In genomic region chr11:12287009-12287373, GRCh38 we compare ENCODE assay signal across 10 cellular contexts.
A peak's percentile ranks its signal among the peaks of the same experiment; 100 is the strongest.
DNase-seq lines count a peak whose midpoint lies in the region; ATAC-seq, FAIRE-seq and TF ChIP-seq lines count a peak whose summit lies in the region.
"Had no signal": no experiment of that assay in that cellular context is flagged by ENCODE, and none has a peak within 500 bp of the region (broad histone marks: within the 10 kb centered on the region; RNA-seq: fewer than 3 reads in every experiment).

No MANE protein-coding gene starts in this region.

- H4K8ac ChIP-seq in IMR-90 (ENCODE audit: low read depth in 2 of 2, low read length in 2 of 2) (peak overlapping the region; percentile 99 to 100), H1 (ENCODE audit: extremely low read depth, insufficient read depth, low read length) (no peak overlapping the region)

- H4K5ac ChIP-seq in IMR-90 (ENCODE audit: low read depth, low read length) = peak overlapping the region; percentile 95
- H4K5ac ChIP-seq in H1 (ENCODE audit: insufficient read length, low read depth, low read length) = no peak overlapping the region

- H3K4me3 ChIP-seq in IMR-90 (ENCODE audit: insufficient read depth, low read depth, low read length) (peak overlapping the region; percentile 16; the same call in 1 of the 2 replicates), H1 (ENCODE audit: extremely low read depth in 1 of 4, insufficient read depth in 2 of 4, low read depth in 3 of 4, low read length in 4 of 4) (no peak overlapping the region), Karpas-422 (ENCODE audit: low read length) (no peak overlapping the region)
- no peak overlapping the region for H3K4me3 ChIP-seq in effector memory CD4-positive, alpha-beta T cell (ENCODE audit: insufficient read depth, low read depth, low read length, poor library complexity, severe bottlenecking)

- peak overlapping the region; percentile 100 for H3K23ac ChIP-seq in IMR-90 (ENCODE audit: low read depth, low read length)
- H3K23ac ChIP-seq in H1 (ENCODE audit: insufficient read length) = no peak overlapping the region

- peak overlapping the region; percentile 99 for H2AK9ac ChIP-seq in IMR-90 (replicated peaks; ENCODE audit: low read depth, low read length, poor library complexity)

- H2AFZ ChIP-seq in IMR-90 (replicated peaks; ENCODE audit: low read length, poor library complexity) (no peak overlapping the region), H1 (ENCODE audit: low read length) (no peak overlapping the region), Karpas-422 (ENCODE audit: low read length) (no peak overlapping the region)

- H3K36me3 Mint-ChIP-seq in mesothelial cell of epicardium = no peaks in the 10 kb centered on the region

- peak; percentile 60 for ATAC-seq in IMR-90 (ENCODE audit: low read depth)

- H3K36me3 ChIP-seq in IMR-90 (ENCODE audit: control insufficient read depth, insufficient read depth, low read length) (no peaks in the 10 kb centered on the region), H1 (ENCODE audit: control insufficient read depth in 2 of 4, insufficient read depth in 4 of 4, low read length in 3 of 4) (no peaks in the 10 kb centered on the region), Karpas-422 (ENCODE audit: insufficient read depth, low read length) (no peaks in the 10 kb centered on the region)
- H3K36me3 ChIP-seq in effector memory CD4-positive, alpha-beta T cell (ENCODE audit: control insufficient read depth, insufficient read depth, low read length) = no peaks in the 10 kb centered on the region

- H3K27me3 ChIP-seq in IMR-90 (ENCODE audit: control insufficient read depth, insufficient read depth, low read length) (no peaks in the 10 kb centered on the region), H1 (replicated peaks in 1 of 4; ENCODE audit: control insufficient read depth in 3 of 4, extremely low read depth in 1 of 4, insufficient read depth in 3 of 4, low read length in 3 of 4) (no peaks in the 10 kb centered on the region), Karpas-422 (ENCODE audit: low read length) (no peaks in the 10 kb centered on the region)
- H3K27me3 ChIP-seq in effector memory CD4-positive, alpha-beta T cell (replicated peaks; ENCODE audit: control insufficient read depth, insufficient read depth, low read length, poor library complexity, severe bottlenecking) = no peaks in the 10 kb centered on the region

- POLR2A ChIA-PET in IMR-90 (lab: Charles Lee; ENCODE audit: unreplicated experiment) = interaction anchor here (0.5 to 1.1 kb wide), 13 partner anchors 25 to 465 kb away, joined by 3 to 8 read pairs (median 3); partner anchors contain the start of genes MICAL2 and PARVA
- POLR2A ChIA-PET in H1 (lab: Charles Lee; ENCODE audit: partially characterized antibody) = interaction anchor here (0.9 kb wide), 1 partner anchor 203 kb away, joined by 3 read pairs; no protein-coding TSS in a partner anchor

- no TSS peak for BruUV-seq in IMR-90 (replicated peaks; lab: Mats Ljungman, UMichigan)

- peak overlapping the region; percentile 100 for H4K91ac ChIP-seq in IMR-90 (ENCODE audit: insufficient read depth, low read depth, low read length)
- H4K91ac ChIP-seq in H1 (replicated peaks; ENCODE audit: insufficient read length, low read length) = no peak overlapping the region

- H3K14ac ChIP-seq in IMR-90 (replicated peaks; ENCODE audit: low read depth, low read length) (peak overlapping the region; percentile 100), H1 (ENCODE audit: insufficient read length) (no peak overlapping the region)

- peak overlapping the region; percentile 100 for H2BK20ac ChIP-seq in IMR-90 (ENCODE audit: low read depth, low read length)
- no peak overlapping the region for H2BK20ac ChIP-seq in H1 (ENCODE audit: low read length)

- H3K4me3 Mint-ChIP-seq in mesothelial cell of epicardium = no peak overlapping the region
- H3K4me3 Mint-ChIP-seq: CD4-positive, alpha-beta T cell had no signal

- H3K4me1 Mint-ChIP-seq in mesothelial cell of epicardium = peaks cover 44% of the 10 kb centered on the region

- H3K4ac ChIP-seq in IMR-90 (ENCODE audit: low read depth, low read length) (peak overlapping the region; percentile 100), H1 (replicated peaks; ENCODE audit: insufficient read length, low read depth, low read length) (no peak overlapping the region)

- TF ChIP-seq EP300 in H1 (IDR thresholded peaks at IDR 0.05; ENCODE audit: borderline replicate concordance in 1 of 2, low read depth in 2 of 2, low read length in 2 of 2) = no peak

- peak overlapping the region; percentile 99 for H3K18ac ChIP-seq in IMR-90 (ENCODE audit: low read depth, low read length)
- H3K18ac ChIP-seq in H1 (ENCODE audit: extremely low read depth, low read length) = no peak overlapping the region

- H2BK15ac ChIP-seq in IMR-90 (ENCODE audit: low read depth, low read length) = peak overlapping the region; percentile 99
- no peak overlapping the region for H2BK15ac ChIP-seq in H1 (ENCODE audit: low read length)

- H3K9me3 Mint-ChIP-seq in mesothelial cell of epicardium = no peaks in the 10 kb centered on the region
- H3K9me3 Mint-ChIP-seq: CD4-positive, alpha-beta T cell had no signal

- TF ChIP-seq POLR2A in IMR-90 (IDR thresholded peaks at IDR 0.05; ENCODE audit: low read depth, low read length) = peak; percentile 27
- no peak for TF ChIP-seq POLR2A in H1 (IDR thresholded peaks at IDR 0.05; ENCODE audit: control extremely low read depth in 1 of 2, low read depth in 2 of 2, low read length in 2 of 2)

- H2BK120ac ChIP-seq in IMR-90 (ENCODE audit: low read depth, low read length) (peak overlapping the region; percentile 100), H1 (replicated peaks; ENCODE audit: low read depth, low read length) (no peak overlapping the region)

- peaks cover 1% of the 10 kb centered on the region; the same call in 1 of the 2 replicates for H3K23me2 ChIP-seq in H1 (ENCODE audit: low read depth, low read length)

- FAIRE-seq in A204.1 (lab: Jason Lieb, UNC) (peak; percentile 68), H1 (lab: Jason Lieb, UNC) (no peak)
- FAIRE-seq: colon had no signal

- H2AK5ac ChIP-seq in IMR-90 (ENCODE audit: low read depth, low read length) (peak overlapping the region; percentile 100), H1 (ENCODE audit: low read depth, low read length) (no peak overlapping the region)

- peaks cover 27% of the 10 kb centered on the region for H3K9me1 ChIP-seq in IMR-90 (ENCODE audit: insufficient read depth, low read length)

- H3K9me3 ChIP-seq in IMR-90 (ENCODE audit: control insufficient read depth, insufficient read depth, low read length) (no peaks in the 10 kb centered on the region), H1 (ENCODE audit: insufficient read depth in 2 of 2, low read depth in 1 of 2, low read length in 1 of 2) (no peaks in the 10 kb centered on the region), Karpas-422 (ENCODE audit: low read length) (no peaks in the 10 kb centered on the region)
- no peaks in the 10 kb centered on the region for H3K9me3 ChIP-seq in effector memory CD4-positive, alpha-beta T cell (ENCODE audit: control insufficient read depth, low read length)

- CTCF ChIA-PET in IMR-90 (lab: Yijun Ruan, JAX) (interaction anchor here (0.9 to 1.8 kb wide), 4 partner anchors 44 to 526 kb away, joined by 3 to 6 read pairs (median 4); no protein-coding TSS in a partner anchor), H1 (lab: Charles Lee; ENCODE audit: partially characterized antibody) (interaction anchor here (0.5 to 22.1 kb wide), 31 partner anchors 8 to 774 kb away, joined by 3 to 403 read pairs (median 4); no protein-coding TSS in a partner anchor)

- dilution Hi-C loops in IMR-90 (cut with HindIII; ENCODE audit: low sequenced_read_pairs, unreplicated experiment) = no loop called here

- H4K20me1 ChIP-seq in IMR-90 (ENCODE audit: insufficient read depth, low read length) = peaks cover 3% of the 10 kb centered on the region; the same call in 1 of the 2 replicates
- H4K20me1 ChIP-seq in H1 (replicated peaks in 1 of 2; ENCODE audit: control insufficient read depth in 1 of 2, insufficient read depth in 2 of 2, low read length in 2 of 2) = no peaks in the 10 kb centered on the region
- H4K20me1 ChIP-seq in Karpas-422 (ENCODE audit: insufficient read depth, low read depth, low read length) = no peaks in the 10 kb centered on the region

- H3K9me2 ChIP-seq in Karpas-422 (replicated peaks; ENCODE audit: insufficient read depth, low read length) = no peaks in the 10 kb centered on the region

- DNase-seq in IMR-90 (peak; percentile 96), H1 (ENCODE audit: low read depth in 1 of 2, low spot score in 2 of 2) (peak in 1 of 2 experiments; percentile 31), mesothelial cell of epicardium (ENCODE audit: low spot score in 2 of 2, unreplicated experiment in 2 of 2) (no peak), Karpas-422 (no peak), NCI-H69 (lab: John Stamatoyannopoulos, UW) (no peak), OCI-M2 (lab: John Stamatoyannopoulos, UW; ENCODE audit: unreplicated experiment) (no peak)
- DNase-seq in effector memory CD4-positive, alpha-beta T cell = no peak
- DNase-seq: CD4-positive, alpha-beta T cell had no signal

- H3K27ac ChIP-seq in IMR-90 (ENCODE audit: insufficient read depth, low read length) = peak overlapping the region; percentile 99
- H3K27ac ChIP-seq in H1 (ENCODE audit: low read depth, low read length) = no peak overlapping the region
- no peak overlapping the region for H3K27ac ChIP-seq in Karpas-422 (ENCODE audit: low read length)
- no peak overlapping the region for H3K27ac ChIP-seq in effector memory CD4-positive, alpha-beta T cell (ENCODE audit: insufficient read depth, low read length, poor library complexity, severe bottlenecking)

- H3K56ac ChIP-seq in IMR-90 (ENCODE audit: extremely low read depth, insufficient read depth, low read length) (peak overlapping the region; percentile 100), H1 (replicated peaks; ENCODE audit: insufficient read length, low read depth, low read length) (no peak overlapping the region)

- peak overlapping the region; percentile 86 for H3K27ac Mint-ChIP-seq in mesothelial cell of epicardium
- H3K27ac Mint-ChIP-seq: CD4-positive, alpha-beta T cell had no signal

- H3K79me1 ChIP-seq in IMR-90 (ENCODE audit: low read depth in 1 of 2, low read length in 2 of 2) (peaks cover 18 to 51% of the 10 kb centered on the region in 2 experiments), H1 (ENCODE audit: low read depth, low read length) (no peaks in the 10 kb centered on the region)

- intact Hi-C loops in IMR-90 (cut with micrococcal nuclease) = loop anchor here (5.0 kb wide), 6 partner anchors 90 to 675 kb away; partner anchors contain the start of gene PARVA

- H3K9ac ChIP-seq in IMR-90 (ENCODE audit: low read depth, low read length) (peak overlapping the region; percentile 93), H1 (replicated peaks in 1 of 4; ENCODE audit: extremely low read depth in 1 of 4, low read depth in 3 of 4, low read length in 3 of 4) (no peak overlapping the region), Karpas-422 (ENCODE audit: low read length) (no peak overlapping the region)

- TF ChIP-seq RAD21 in IMR-90 (IDR thresholded peaks at IDR 0.05; ENCODE audit: low read length) (no peak; the same call in 1 of the 2 replicates), H1 (IDR thresholded peaks at IDR 0.05 in 1 of 2, conservative IDR thresholded peaks at IDR 0.05 in 1 of 2; ENCODE audit: low read depth in 2 of 2, low read length in 2 of 2) (no peak)

- H2BK5ac ChIP-seq in IMR-90 (ENCODE audit: low read depth, low read length, poor library complexity, severe bottlenecking) (peak overlapping the region; percentile 100), H1 (ENCODE audit: low read depth, low read length) (no peak overlapping the region)

- in situ Hi-C loops in IMR-90 (cut with MboI; ENCODE audit: low sequenced_read_pairs) = loop anchor here (25.0 kb wide), 1 partner anchor 1250 kb away; no protein-coding TSS in a partner anchor

- H3K4me2 ChIP-seq in IMR-90 (ENCODE audit: low read depth, low read length) (peak overlapping the region; percentile 60), H1 (ENCODE audit: insufficient read depth in 1 of 2, low read depth in 2 of 2, low read length in 2 of 2) (no peak overlapping the region), Karpas-422 (ENCODE audit: low read depth, low read length, poor library complexity, severe bottlenecking) (no peak overlapping the region)

- TF ChIP-seq CTCF in IMR-90 (conservative IDR thresholded peaks at IDR 0.05; ENCODE audit: low read depth, low read length) (no peak), H1 (IDR thresholded peaks at IDR 0.05; ENCODE audit: control extremely low read depth in 1 of 3, insufficient read depth in 1 of 3, low read depth in 1 of 3, low read length in 3 of 3) (no peak), mesothelial cell of epicardium (IDR thresholded peaks at IDR 0.05; ENCODE audit: unreplicated experiment) (no peak)

- peaks cover 4% of the 10 kb centered on the region for H3K27me3 Mint-ChIP-seq in mesothelial cell of epicardium (ENCODE audit: low read depth)
- H3K27me3 Mint-ChIP-seq: CD4-positive, alpha-beta T cell had no signal

- no CpG with 5 or more reads among the region's 2 CpGs for WGBS in IMR-90 (ENCODE audit: extremely low coverage in 2 of 2, insufficient read length in 1 of 2), 2 experiments
- WGBS in H1 (ENCODE audit: extremely low coverage in 1 of 2, insufficient coverage in 1 of 2, insufficient read length in 1 of 2, insufficient replicate concordance in 2 of 2, low coverage in 1 of 2, low lambda C conversion rate in 2 of 2, missing lambda C conversion rate in 1 of 2), 2 experiments = 38% methylated on average over 2 of the region's 2 CpGs; no CpG with 5 or more reads in 1 of the 2 experiments

- no peak overlapping the region for H2BK12ac ChIP-seq in H1 (ENCODE audit: low read depth, low read length)

- no peaks in the 10 kb centered on the region for H3K79me2 ChIP-seq in H1 (ENCODE audit: control insufficient read depth in 1 of 2, insufficient read depth in 2 of 2, low read length in 2 of 2)
- no peaks in the 10 kb centered on the region for H3K79me2 ChIP-seq in Karpas-422 (ENCODE audit: low read length)

- peaks cover 38% of the 10 kb centered on the region for H3K4me1 ChIP-seq in IMR-90 (ENCODE audit: control insufficient read depth, insufficient read depth, low read length)
- H3K4me1 ChIP-seq in H1 (replicated peaks in 1 of 4; ENCODE audit: control insufficient read depth in 3 of 4, insufficient read depth in 4 of 4, low read length in 3 of 4) = peaks cover 0 to 4% (median 3%) of the 10 kb centered on the region in 4 experiments; a peak in 3 of 7 replicates
- H3K4me1 ChIP-seq in Karpas-422 (ENCODE audit: low read length) = peaks cover 40% of the 10 kb centered on the region
- H3K4me1 ChIP-seq in effector memory CD4-positive, alpha-beta T cell (ENCODE audit: control insufficient read depth, insufficient read depth, low read length, poor library complexity, severe bottlenecking) = peaks cover 5% of the 10 kb centered on the region
